Comparison of ENCODE assay signal across 29 cellular contexts in the genomic region with DNA sequence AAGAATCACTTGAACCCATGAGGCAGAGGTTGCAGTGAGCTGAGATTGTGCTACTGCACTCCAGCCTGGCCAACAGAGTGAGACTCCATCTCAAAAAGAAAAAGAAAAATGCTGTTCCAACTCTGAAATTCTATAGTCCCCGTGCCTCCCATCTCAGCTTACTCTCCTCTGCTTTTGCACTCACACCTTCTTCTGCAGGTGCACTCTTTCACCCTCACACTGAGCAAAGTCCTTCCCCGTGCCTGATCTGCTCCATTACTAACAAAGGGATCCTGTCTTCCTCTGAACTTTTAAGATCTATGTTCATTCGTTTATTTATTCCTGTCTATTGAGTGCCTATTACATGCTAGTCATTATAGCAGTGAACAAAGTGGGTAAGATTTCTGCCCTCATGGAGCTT.
"Had no signal": no experiment of that assay in that cellular context is flagged by ENCODE, and none has a peak within 500 bp of the region (broad histone marks: within the 10 kb centered on the region; RNA-seq: fewer than 3 reads in every experiment).

No MANE protein-coding gene starts in this region.

- H3K27ac ChIP-seq: ascending aorta, breast epithelium, cardiac muscle cell, epithelial cell of prostate, heart left ventricle had no signal

- DNase-seq: activated CD4-positive, alpha-beta memory T cell treated with anti-CD3 and anti-CD28 coated beads for 36 hours; activated CD4-positive, alpha-beta T cell treated with anti-CD3 and anti-CD28 coated beads for 36 hours; activated CD4-positive, alpha-beta T cell treated with anti-CD3 and anti-CD28 coated beads, Interleukin-2, amount 10 ng/mL, durations not matched to agents 24 days and 14 days; activated CD4-positive, CD25-positive, alpha-beta regulatory T cell; activated CD4-positive, CD25-positive, alpha-beta regulatory T cell treated with anti-CD3 and anti-CD28 coated beads, Interleukin-2, amount 50 U/mL, for 72 hours; activated CD8-positive, alpha-beta memory T cell treated with anti-CD3 and anti-CD28 coated beads, Interleukin-2, amount 50 U/mL, for 48 hours; activated gamma-delta T cell; activated naive CD4-positive, alpha-beta T cell; activated naive CD4-positive, alpha-beta T cell treated with anti-CD3 and anti-CD28 coated beads, Interleukin-2, amount 10 ng/mL, durations not matched to agents 7 days and 5 days; activated naive CD8-positive, alpha-beta T cell treated with anti-CD3 and anti-CD28 coated beads, Interleukin-2, amount 10 ng/mL, durations not matched to agents 7 days and 5 days; activated T-cell treated with anti-CD3 and anti-CD28 coated beads for 4 hours; activated T-cell treated with anti-CD3 and anti-CD28 coated beads, Interleukin-2, amount 50 U/mL, for 24 hours; activated T-cell treated with anti-CD3 and anti-CD28 coated beads, Interleukin-2, amount 50 U/mL, for 72 hours; central memory CD4-positive, alpha-beta T cell; cerebellar nuclear complex; colonic mucosa; effector CD8-positive, alpha-beta T cell; foreskin fibroblast; heart left ventricle; T-helper 2 cell had no signal

- H3K4me1 Mint-ChIP-seq: activated CD4-positive, alpha-beta T cell treated with anti-CD3 and anti-CD28 coated beads for 36 hours had no signal

- H3K4me1 ChIP-seq: ascending aorta, breast epithelium, colonic mucosa, heart left ventricle had no signal

- FAIRE-seq: endometrium, endothelial cell of umbilical vein, frontal cortex had no signal

- H3K27me3 Mint-ChIP-seq: activated CD4-positive, alpha-beta memory T cell treated with anti-CD3 and anti-CD28 coated beads for 36 hours; activated CD4-positive, alpha-beta T cell treated with anti-CD3 and anti-CD28 coated beads for 36 hours; activated CD4-positive, alpha-beta T cell treated with anti-CD3 and anti-CD28 coated beads, Interleukin-2, amount 10 ng/mL, durations not matched to agents 24 days and 14 days; activated naive CD4-positive, alpha-beta T cell treated with anti-CD3 and anti-CD28 coated beads, Interleukin-2, amount 10 ng/mL, durations not matched to agents 7 days and 5 days; activated naive CD8-positive, alpha-beta T cell treated with anti-CD3 and anti-CD28 coated beads, Interleukin-2, amount 10 ng/mL, durations not matched to agents 7 days and 5 days; activated T-cell treated with anti-CD3 and anti-CD28 coated beads, Interleukin-2, amount 50 U/mL, for 24 hours had no signal

- H3K4me3 ChIP-seq: ascending aorta, breast epithelium, cardiac muscle cell, colonic mucosa, heart left ventricle had no signal

- H3K4me3 Mint-ChIP-seq: activated CD4-positive, alpha-beta memory T cell treated with anti-CD3 and anti-CD28 coated beads for 36 hours; activated CD4-positive, alpha-beta T cell treated with anti-CD3 and anti-CD28 coated beads for 36 hours; activated CD4-positive, alpha-beta T cell treated with anti-CD3 and anti-CD28 coated beads, Interleukin-2, amount 10 ng/mL, durations not matched to agents 24 days and 14 days; activated naive CD4-positive, alpha-beta T cell treated with anti-CD3 and anti-CD28 coated beads, Interleukin-2, amount 10 ng/mL, durations not matched to agents 7 days and 5 days; activated naive CD8-positive, alpha-beta T cell treated with anti-CD3 and anti-CD28 coated beads, Interleukin-2, amount 10 ng/mL, durations not matched to agents 7 days and 5 days; activated T-cell treated with anti-CD3 and anti-CD28 coated beads, Interleukin-2, amount 50 U/mL, for 24 hours; activated T-cell treated with anti-CD3 and anti-CD28 coated beads, Interleukin-2, amount 50 U/mL, for 72 hours; brain had no signal

- H3K27me3 ChIP-seq: ascending aorta, breast epithelium, cardiac muscle cell, colonic mucosa, heart left ventricle had no signal

- H3K9me3 ChIP-seq: ascending aorta, breast epithelium, colonic mucosa, heart left ventricle had no signal

- H3K27ac Mint-ChIP-seq: activated CD4-positive, alpha-beta memory T cell treated with anti-CD3 and anti-CD28 coated beads for 36 hours; activated CD4-positive, alpha-beta T cell treated with anti-CD3 and anti-CD28 coated beads for 36 hours; activated CD4-positive, alpha-beta T cell treated with anti-CD3 and anti-CD28 coated beads, Interleukin-2, amount 10 ng/mL, durations not matched to agents 24 days and 14 days; activated naive CD4-positive, alpha-beta T cell treated with anti-CD3 and anti-CD28 coated beads, Interleukin-2, amount 10 ng/mL, durations not matched to agents 7 days and 5 days; activated naive CD4-positive, alpha-beta T cell treated with anti-CD3 and anti-CD28 coated beads, Interleukin-2, amount 50 U/mL, for 72 hours; activated naive CD8-positive, alpha-beta T cell treated with anti-CD3 and anti-CD28 coated beads, Interleukin-2, amount 10 ng/mL, durations not matched to agents 7 days and 5 days; activated T-cell treated with anti-CD3 and anti-CD28 coated beads, Interleukin-2, amount 50 U/mL, for 24 hours; activated T-cell treated with anti-CD3 and anti-CD28 coated beads, Interleukin-2, amount 50 U/mL, for 72 hours; brain had no signal

- ATAC-seq: activated CD4-positive, alpha-beta T cell treated with anti-CD3 and anti-CD28 coated beads for 36 hours; activated naive CD4-positive, alpha-beta T cell treated with anti-CD3 and anti-CD28 coated beads, Interleukin-2, amount 50 U/mL, for 72 hours; activated T-cell treated with anti-CD3 and anti-CD28 coated beads, Interleukin-2, amount 50 U/mL, for 72 hours; heart left ventricle had no signal

- H3K36me3 ChIP-seq: breast epithelium, colonic mucosa had no signal

- H3K9me3 Mint-ChIP-seq: activated CD4-positive, alpha-beta memory T cell treated with anti-CD3 and anti-CD28 coated beads for 36 hours; activated CD4-positive, alpha-beta T cell treated with anti-CD3 and anti-CD28 coated beads, Interleukin-2, amount 10 ng/mL, durations not matched to agents 24 days and 14 days; activated naive CD4-positive, alpha-beta T cell treated with anti-CD3 and anti-CD28 coated beads, Interleukin-2, amount 10 ng/mL, durations not matched to agents 7 days and 5 days; activated naive CD4-positive, alpha-beta T cell treated with anti-CD3 and anti-CD28 coated beads, Interleukin-2, amount 50 U/mL, for 72 hours; activated T-cell treated with anti-CD3 and anti-CD28 coated beads, Interleukin-2, amount 50 U/mL, for 24 hours; activated T-cell treated with anti-CD3 and anti-CD28 coated beads, Interleukin-2, amount 50 U/mL, for 72 hours; brain had no signal
